Comparison of ENCODE assay signal across 22 cellular contexts in genomic region chr18:56067216-56067611, GRCh38.
DNase-seq lines count a peak whose midpoint lies in the region; TF ChIP-seq lines count a peak whose summit lies in the region.
"Had no signal": no experiment of that assay in that cellular context is flagged by ENCODE, and none has a peak within 500 bp of the region (broad histone marks: within the 10 kb centered on the region; RNA-seq: fewer than 3 reads in every experiment).

No MANE protein-coding gene starts in this region.

- H3K27ac ChIP-seq in dorsolateral prefrontal cortex, result peak overlapping the region in 42 of 59 donors; percentile 1 to 81 (median 33)
- H3K27ac ChIP-seq: body of pancreas, ovary, sigmoid colon, tibial artery had no signal

- no peaks in the 10 kb centered on the region for H3K27me3 ChIP-seq in dorsolateral prefrontal cortex
- H3K27me3 ChIP-seq: body of pancreas, ovary, sigmoid colon, tibial artery had no signal

- intact Hi-C loops in dorsolateral prefrontal cortex (cut with DNase I), result no loop called here

- no peak for TF ChIP-seq CTCF in AG09309 (IDR thresholded peaks at IDR 0.05; ENCODE audit: control insufficient read depth, insufficient read depth, low read depth, low read length, missing control alignments)
- no peak for TF ChIP-seq CTCF in dorsolateral prefrontal cortex (IDR thresholded peaks at IDR 0.05 in 54 of 56, conservative IDR thresholded peaks at IDR 0.05 in 2 of 56; ENCODE audit: low read depth in 1 of 56, partially characterized antibody in 56 of 56)

- DNase-seq in AG09309 (ENCODE audit: low read depth) (peak; percentile 40), GM04503 (ENCODE audit: low read depth) (peak; percentile 58), dorsolateral prefrontal cortex (no peak), myocyte (ENCODE audit: low read depth) (peak; percentile 4), iPS-NIHi11 (ENCODE audit: low spot score) (no peak), NCI-H1694 (lab: John Stamatoyannopoulos, UW) (no peak), NCI-H446 treated with DMSO at 0.1 percent for 48 hours (lab: John Stamatoyannopoulos, UW) (no peak), SHP77 (lab: John Stamatoyannopoulos, UW) (no peak)
- DNase-seq: activated CD4-positive, alpha-beta T cell treated with anti-CD3 and anti-CD28 coated beads for 4 hours; body of pancreas; DMS79 treated with DMSO at 0.1 percent for 48 hours; H9; Kasumi-1; mammary epithelial cell; naive thymus-derived CD4-positive, alpha-beta T cell; NCI-H1048; NCI-H2081 treated with DMSO at 0.1 percent for 48 hours; NCI-H510A treated with DMSO at 0.1 percent for 48 hours; sigmoid colon; T-helper 1 cell; tibial artery had no signal

- H3K4me3 ChIP-seq in AG09309 (ENCODE audit: control insufficient read depth, low read depth, low read length) (no peak overlapping the region), dorsolateral prefrontal cortex (peak overlapping the region in 1 of 59 donors; percentile 2)
- H3K4me3 ChIP-seq: body of pancreas, ovary, sigmoid colon, tibial artery had no signal

Comparison
In these comparisons a context has a peak if more than half of its experiments do, and no peak if none do; other contexts are left out.
1. DNase-seq: peak in AG09309 (single experiment), GM04503 (single experiment) and myocyte (single experiment); none in dorsolateral prefrontal cortex (0 of 10), iPS-NIHi11 (single experiment), NCI-H1694 (single experiment), NCI-H446 treated with DMSO at 0.1 percent for 48 hours (single experiment) and SHP77 (0 of 2).